In genomic region chr14:105355850-105356604, GRCh38 we compare ENCODE assay signal across 8 cellular contexts. TPM values are rescaled to one million over a fixed set of nuclear protein-coding genes. Genes with fewer than 3 reads are reported as not detected.
"Had no signal": no experiment of that assay in that cellular context is flagged by ENCODE, and none has a peak within 500 bp of the region (broad histone marks: within the 10 kb centered on the region; RNA-seq: fewer than 3 reads in every experiment).

No MANE protein-coding gene starts in this region.

- H3K36me3 Mint-ChIP-seq: IgD-negative memory B cell had no signal

- H3K27ac ChIP-seq: GM23248, HL-60 had no signal

- H2AFZ ChIP-seq: GM23248 had no signal

- H3K4me3 ChIP-seq: GM23248 had no signal

- H3K9me3 Mint-ChIP-seq: H9, IgD-negative memory B cell had no signal

- H3K9ac ChIP-seq: GM23248 had no signal

- H3K4me3 Mint-ChIP-seq: H9, IgD-negative memory B cell had no signal

- DNase-seq: GM23248, GOT3, H9, HCEC 1CT, KBM-7 had no signal

- H3K27me3 Mint-ChIP-seq: IgD-negative memory B cell had no signal

RNA-seq across cellular contexts. Expression of gene TEX22, which starts 42.3 kb away (rescaled TPM):
- total RNA-seq: HT1080 had no signal
